In genomic region chr11:97833412-97833811, GRCh38 we compare ENCODE assay signal across 11 cellular contexts.
"Had no signal": no experiment of that assay in that cellular context is flagged by ENCODE, and none has a peak within 500 bp of the region (broad histone marks: within the 10 kb centered on the region; RNA-seq: fewer than 3 reads in every experiment).

No MANE protein-coding gene starts in this region.

- H3K4me3 ChIP-seq: GM23248, GM23338, HAP-1 had no signal

- H2AFZ ChIP-seq: GM23248, GM23338 had no signal

- ATAC-seq: GM23338, HCT116 had no signal

- H3K4me2 ChIP-seq: GM23338 had no signal

- H3K27ac ChIP-seq: GM23248 had no signal

- H3K4me1 ChIP-seq: HAP-1 had no signal

- H3K9me3 ChIP-seq: HAP-1 had no signal

- H3K36me3 ChIP-seq: HAP-1 had no signal

- FAIRE-seq: H1, H54 had no signal

- H3K9ac ChIP-seq: GM23248 had no signal

- DNase-seq: GM23248, GOT3, H7, H9, HCEC 1CT, HFFc6 had no signal
